ENCODE assay signal across 28 cellular contexts in the genomic region with DNA sequence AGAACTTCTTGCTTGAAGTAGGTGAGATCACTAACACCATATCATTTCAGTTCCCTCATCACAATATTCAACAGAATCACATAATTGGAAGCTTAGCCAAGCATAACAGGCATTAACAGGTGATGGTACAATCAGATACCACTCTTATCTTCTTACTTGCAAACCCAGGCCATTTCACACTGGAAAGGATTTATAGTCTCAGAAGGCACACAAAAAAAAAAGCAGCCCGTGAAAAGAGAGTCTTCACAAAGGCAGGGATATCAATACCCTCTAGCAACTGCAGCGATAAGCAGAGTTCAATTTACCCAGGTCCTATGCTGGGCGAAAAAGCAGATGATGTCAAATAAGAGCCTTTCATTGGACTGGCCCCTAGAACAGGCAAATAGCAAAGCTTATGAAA.
"Had no signal": no experiment of that assay in that cellular context is flagged by ENCODE, and none has a peak within 500 bp of the region (broad histone marks: within the 10 kb centered on the region; RNA-seq: fewer than 3 reads in every experiment).

No MANE protein-coding gene starts in this region.

- H3K36me3 ChIP-seq: stomach, suprapubic skin, thoracic aorta, thyroid gland, tibial artery, tibial nerve, transverse colon, upper lobe of left lung, upper lobe of right lung, uterus, vagina had no signal

- H3K4me3 ChIP-seq: stomach, suprapubic skin, testis, thoracic aorta, thyroid gland, tibial artery, tibial nerve, transverse colon, upper lobe of left lung, upper lobe of right lung, uterus, vagina had no signal

- H3K27me3 Mint-ChIP-seq: stimulated activated memory B cell treated with anti-CD40 and anti-IgM and Interleukin-4, amounts not matched to agents 10 μg/mL and 1 μg/mL and 100 μg/mL, for 72 hours; stimulated activated naive CD8-positive, alpha-beta T cell treated with anti-CD3 and anti-CD28 coated beads, Interleukin-15, amount 100 ng/mL, for 72 hours; stimulated activated naive CD8-positive, alpha-beta T cell treated with anti-CD3 and anti-CD28 coated beads, Interleukin-15, Interleukin-2, amounts not matched to agents 100 ng/mL and 50 ng/mL, for 24 hours had no signal

- H3K9me3 Mint-ChIP-seq: stimulated activated memory B cell treated with anti-CD40 and anti-IgM and Interleukin-4, amounts not matched to agents 10 μg/mL and 1 μg/mL and 100 μg/mL, for 72 hours; stimulated activated naive B cell treated with anti-CD40 and anti-IgM and Interleukin-4, amounts not matched to agents 10 μg/mL and 1 μg/mL and 100 μg/mL, for 72 hours; type B pancreatic cell had no signal

- H3K27ac Mint-ChIP-seq: stimulated activated effector memory CD8-positive, alpha-beta T cell treated with anti-CD3 and anti-CD28 coated beads, Interleukin-12 subunit alpha, Interleukin-12 subunit beta, amount 100 ng/mL, for 72 hours; stimulated activated memory B cell treated with anti-CD40 and anti-IgM and Interleukin-4, amounts not matched to agents 10 μg/mL and 1 μg/mL and 100 μg/mL, for 72 hours; stimulated activated naive B cell treated with anti-CD40 and anti-IgM and Interleukin-4, amounts not matched to agents 10 μg/mL and 1 μg/mL and 100 μg/mL, for 72 hours; stimulated activated naive CD8-positive, alpha-beta T cell treated with anti-CD3 and anti-CD28 coated beads, Interleukin-15, amount 100 ng/mL, for 72 hours; stimulated activated naive CD8-positive, alpha-beta T cell treated with anti-CD3 and anti-CD28 coated beads, Interleukin-15, Interleukin-2, amounts not matched to agents 100 ng/mL and 50 ng/mL, for 24 hours; type B pancreatic cell had no signal

- H3K4me1 ChIP-seq: stomach, suprapubic skin, testis, thyroid gland, tibial artery, tibial nerve, transverse colon, upper lobe of left lung, upper lobe of right lung, uterus, vagina had no signal

- H3K4me1 Mint-ChIP-seq: stimulated activated effector memory CD8-positive, alpha-beta T cell treated with anti-CD3 and anti-CD28 coated beads, Interleukin-12 subunit alpha, Interleukin-12 subunit beta, amount 100 ng/mL, for 72 hours; stimulated activated memory B cell treated with anti-CD40 and anti-IgM and Interleukin-4, amounts not matched to agents 10 μg/mL and 1 μg/mL and 100 μg/mL, for 72 hours; stimulated activated naive B cell treated with anti-CD40 and anti-IgM and Interleukin-4, amounts not matched to agents 10 μg/mL and 1 μg/mL and 100 μg/mL, for 72 hours; stimulated activated naive CD8-positive, alpha-beta T cell treated with anti-CD3 and anti-CD28 coated beads, Interleukin-15, amount 100 ng/mL, for 72 hours had no signal

- H3K4me3 Mint-ChIP-seq: stimulated activated effector memory CD8-positive, alpha-beta T cell treated with anti-CD3 and anti-CD28 coated beads, Interleukin-12 subunit alpha, Interleukin-12 subunit beta, amount 100 ng/mL, for 72 hours; stimulated activated memory B cell treated with anti-CD40 and anti-IgM and Interleukin-4, amounts not matched to agents 10 μg/mL and 1 μg/mL and 100 μg/mL, for 72 hours; stimulated activated naive B cell treated with anti-CD40 and anti-IgM and Interleukin-4, amounts not matched to agents 10 μg/mL and 1 μg/mL and 100 μg/mL, for 72 hours; stimulated activated naive CD8-positive, alpha-beta T cell treated with anti-CD3 and anti-CD28 coated beads, Interleukin-15, amount 100 ng/mL, for 72 hours; stimulated activated naive CD8-positive, alpha-beta T cell treated with anti-CD3 and anti-CD28 coated beads, Interleukin-15, Interleukin-2, amounts not matched to agents 100 ng/mL and 50 ng/mL, for 24 hours; type B pancreatic cell had no signal

- H3K36me3 Mint-ChIP-seq: stimulated activated effector memory CD8-positive, alpha-beta T cell treated with anti-CD3 and anti-CD28 coated beads, Interleukin-12 subunit alpha, Interleukin-12 subunit beta, amount 100 ng/mL, for 72 hours; stimulated activated memory B cell treated with anti-CD40 and anti-IgM and Interleukin-4, amounts not matched to agents 10 μg/mL and 1 μg/mL and 100 μg/mL, for 72 hours; stimulated activated naive B cell treated with anti-CD40 and anti-IgM and Interleukin-4, amounts not matched to agents 10 μg/mL and 1 μg/mL and 100 μg/mL, for 72 hours; type B pancreatic cell had no signal

- H3K27me3 ChIP-seq: stomach, suprapubic skin, testis, thyroid gland, tibial artery, tibial nerve, transverse colon, upper lobe of left lung, upper lobe of right lung, uterus, vagina had no signal

- ATAC-seq: stimulated activated effector memory CD8-positive, alpha-beta T cell treated with anti-CD3 and anti-CD28 coated beads, Interleukin-12 subunit alpha, Interleukin-12 subunit beta, amount 100 ng/mL, for 72 hours; stimulated activated memory B cell treated with anti-CD40 and anti-IgM and Interleukin-4, amounts not matched to agents 10 μg/mL and 1 μg/mL and 100 μg/mL, for 72 hours; stimulated activated naive B cell treated with anti-CD40 and anti-IgM and Interleukin-4, amounts not matched to agents 10 μg/mL and 1 μg/mL and 100 μg/mL, for 72 hours; stimulated activated naive CD8-positive, alpha-beta T cell treated with anti-CD3 and anti-CD28 coated beads, Interleukin-15, amount 100 ng/mL, for 72 hours; stimulated activated naive CD8-positive, alpha-beta T cell treated with anti-CD3 and anti-CD28 coated beads, Interleukin-15, Interleukin-2, amounts not matched to agents 100 U/mL and 50 U/mL, for 24 hours; upper lobe of right lung had no signal

- H3K27ac ChIP-seq: stomach, suprapubic skin, testis, thoracic aorta, thyroid gland, tibial artery, tibial nerve, transverse colon, upper lobe of left lung, upper lobe of right lung, uterus, vagina had no signal

- H3K9me3 ChIP-seq: stomach, testis, thoracic aorta, thyroid gland, tibial artery, transverse colon, upper lobe of left lung, upper lobe of right lung, uterus, vagina had no signal

- DNase-seq: stimulated activated CD4-positive, alpha-beta T cell treated with anti-CD3 and anti-CD28 coated beads, Interleukin-2, amount 100 ng/mL, for 48 hours; stimulated activated CD4-positive, alpha-beta T cell treated with anti-CD3 and anti-CD28 coated beads, Interleukin-4, amount 100 ng/mL, for 1 hour; stimulated activated CD4-positive, alpha-beta T cell treated with anti-CD3 and anti-CD28 coated beads, Interleukin-4, amount 100 ng/mL, for 24 hours; stimulated activated CD4-positive, alpha-beta T cell treated with anti-CD3 and anti-CD28 coated beads, Interleukin-4, amount 100 ng/mL, for 4 hours; stimulated activated CD8-positive, alpha-beta memory T cell treated with anti-CD3 and anti-CD28 coated beads, Interleukin-4, amount 100 ng/mL, for 48 hours; stimulated activated naive B cell treated with anti-CD40 and anti-IgM and Interleukin-4, amounts not matched to agents 10 μg/mL and 1 μg/mL and 100 μg/mL, for 72 hours; stimulated activated naive CD4-positive, alpha-beta T cell; stimulated activated naive CD4-positive, alpha-beta T cell treated with Interleukin-2 at 50 U/mL for 16 hours; stimulated activated naive CD8-positive, alpha-beta T cell treated with anti-CD3 and anti-CD28 coated beads, Interleukin-15, amount 100 ng/mL, for 72 hours; stimulated activated naive CD8-positive, alpha-beta T cell treated with anti-CD3 and anti-CD28 coated beads, Interleukin-15, Interleukin-2, amounts not matched to agents 100 U/mL and 50 U/mL, for 24 hours; stomach; substantia nigra; testis; thyroid gland; tibial artery; transverse colon; trophoblast cell; upper lobe of left lung; upper lobe of right lung; uterus had no signal
